In genomic region chr3:9061634-9062033, GRCh38 we compare ENCODE assay signal across 28 cellular contexts.
"Had no signal": no experiment of that assay in that cellular context is flagged by ENCODE, and none has a peak within 500 bp of the region (broad histone marks: within the 10 kb centered on the region; RNA-seq: fewer than 3 reads in every experiment).

No MANE protein-coding gene starts in this region.

- ATAC-seq: foreskin keratinocyte; gastroesophageal sphincter; heart left ventricle; left cardiac atrium; left lung; mucosa of descending colon; natural killer cell treated with Interleukin-12 subunit alpha and Interleukin-12 subunit beta and Interleukin-15 and Interleukin-18, amount 100 ng/mL, for 72 hours; pancreas; right lobe of liver had no signal

- H3K4me1 ChIP-seq: esophagus muscularis mucosa, gastroesophageal sphincter, left lung, pancreas, right lobe of liver, stomach, tibial artery had no signal

- H3K36me3 ChIP-seq: neutrophil, pancreas, right lobe of liver had no signal

- H3K27me3 ChIP-seq: esophagus muscularis mucosa, foreskin keratinocyte, gastroesophageal sphincter, heart left ventricle, hepatocyte, left lung, neutrophil, pancreas, right lobe of liver, stomach had no signal

- DNase-seq: dermis blood vessel endothelial cell; effector memory CD4-positive, alpha-beta T cell; foreskin keratinocyte; heart left ventricle; kidney; left cardiac atrium; left lung; mesenchymal stem cell; mucosa of descending colon; naive B cell; pancreas; retina; right lobe of liver; stimulated activated CD4-positive, alpha-beta T cell treated with anti-CD3 and anti-CD28 coated beads, Interleukin-12 subunit alpha, Interleukin-12 subunit beta, amount 100 ng/mL, for 4 hours; stimulated activated CD4-positive, alpha-beta T cell treated with anti-CD3 and anti-CD28 coated beads, Interleukin-1b, Interleukin-23, amount 100 ng/mL, for 48 hours; stimulated activated CD4-positive, alpha-beta T cell treated with anti-CD3 and anti-CD28 coated beads, Interleukin-4, amount 100 ng/mL, for 1 hour; stimulated activated CD8-positive, alpha-beta memory T cell treated with anti-CD3 and anti-CD28 coated beads, Interleukin-4, amount 100 ng/mL, for 48 hours; stimulated activated naive CD4-positive, alpha-beta T cell treated with Interleukin-2 at 50 U/mL for 16 hours; stomach; tibial artery had no signal

- H3K4me3 ChIP-seq: coronary artery, esophagus muscularis mucosa, gastroesophageal sphincter, heart left ventricle, hepatocyte, left lung, mucosa of descending colon, pancreas, right lobe of liver, smooth muscle cell, stomach, tibial artery had no signal

- FAIRE-seq: endothelial cell of umbilical vein, kidney, pancreas had no signal

- H3K9me3 ChIP-seq: esophagus muscularis mucosa, left lung, mucosa of descending colon, neutrophil, pancreas, right lobe of liver had no signal

- H3K27ac ChIP-seq: coronary artery, esophagus muscularis mucosa, foreskin keratinocyte, gastroesophageal sphincter, heart left ventricle, hepatocyte, left lung, neutrophil, pancreas, right lobe of liver, stomach, tibial artery had no signal
